In the genomic region with DNA sequence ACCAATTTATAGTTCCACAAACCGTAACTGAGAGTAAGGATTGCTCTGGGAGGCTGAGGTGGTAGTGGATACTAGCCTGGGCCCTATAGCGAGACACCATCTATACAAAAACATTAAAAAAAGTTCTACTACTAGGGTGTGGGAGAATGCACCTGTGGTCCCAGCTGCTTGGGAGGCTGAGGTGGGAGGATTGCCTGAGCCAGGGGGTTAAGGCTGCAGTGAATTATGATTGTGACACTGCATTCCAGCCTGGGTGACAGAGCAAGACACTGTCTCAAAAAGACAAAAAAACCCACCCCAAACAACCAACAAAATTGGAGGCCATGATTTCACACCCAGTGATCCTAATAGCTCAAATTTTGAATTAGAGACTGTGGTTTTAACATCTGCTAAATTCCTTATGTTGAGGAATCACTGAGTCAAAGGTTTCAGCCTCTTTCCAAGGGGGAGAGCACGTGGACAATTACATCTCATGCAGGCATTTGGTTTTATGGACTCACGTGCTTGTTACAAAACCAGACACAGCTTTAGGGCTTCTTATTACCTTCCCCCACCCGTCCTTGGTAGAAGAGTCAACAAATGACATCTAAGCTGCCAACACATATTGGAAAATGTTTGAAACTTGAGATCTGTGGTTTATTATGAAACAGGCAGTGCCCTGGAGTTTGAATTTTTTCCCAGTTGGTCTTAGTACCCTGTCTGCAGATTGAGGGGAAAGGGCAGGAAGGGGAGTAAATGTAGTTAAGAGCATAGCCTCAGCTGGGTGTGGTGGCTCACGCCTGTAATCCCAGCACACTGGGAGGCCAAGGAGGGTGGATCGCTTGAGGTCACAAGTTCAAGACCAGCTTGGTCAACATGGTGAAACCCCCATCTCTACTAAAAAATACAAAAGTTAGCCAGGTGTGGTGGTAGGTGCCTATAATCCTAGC, we compare ENCODE assay signal across 11 cellular contexts. TPM values are rescaled to one million over a fixed set of nuclear protein-coding genes. Genes with fewer than 3 reads are reported as not detected.
DNase-seq lines count a peak whose midpoint lies in the region; FAIRE-seq and TF ChIP-seq lines count a peak whose summit lies in the region.
"Had no signal": no experiment of that assay in that cellular context is flagged by ENCODE, and none has a peak within 500 bp of the region (broad histone marks: within the 10 kb centered on the region; RNA-seq: fewer than 3 reads in every experiment).

No MANE protein-coding gene starts in this region.

- FAIRE-seq in RCC 7860 (lab: Jason Lieb, UNC): no peak
- no peak for FAIRE-seq in kidney (lab: Jason Lieb, UNC)

- no peak for TF ChIP-seq POLR2A in suprapubic skin (IDR thresholded peaks at IDR 0.05)
- no peak for TF ChIP-seq POLR2A in erythroblast (IDR thresholded peaks at IDR 0.05; ENCODE audit: low read length)

- H3K9me3 ChIP-seq in suprapubic skin (no peaks in the 10 kb centered on the region), kidney (ENCODE audit: control insufficient read depth in 1 of 2, low read length in 2 of 2) (no peaks in the 10 kb centered on the region)

- no peak overlapping the region for H3K9ac ChIP-seq in kidney (ENCODE audit: low read length in 2 of 2)

- intact Hi-C loops in kidney (cut with DNase I): no loop called here

- no peak for TF ChIP-seq CTCF in suprapubic skin (IDR thresholded peaks at IDR 0.05)
- no peak for TF ChIP-seq CTCF in GM10248 (IDR thresholded peaks at IDR 0.05; ENCODE audit: control extremely low read depth, extremely low read depth, low read depth, missing control alignments)
- TF ChIP-seq CTCF in kidney (IDR thresholded peaks at IDR 0.05; ENCODE audit: borderline replicate concordance, extremely low read depth, insufficient read depth): no peak

- POLR2A ChIA-PET in GM10248 (lab: Yijun Ruan, JAX): no interaction called here

- 71% methylated on average over 7 of the region's 7 CpGs for WGBS in suprapubic skin

- H3K4me1 ChIP-seq in suprapubic skin (peaks cover 4% of the 10 kb centered on the region), kidney (ENCODE audit: control insufficient read depth in 1 of 2, insufficient read depth in 1 of 2, low read depth in 1 of 2, low read length in 2 of 2) (no peaks in the 10 kb centered on the region)

- H3K27ac ChIP-seq in suprapubic skin: peak overlapping the region; percentile 35
- H3K27ac ChIP-seq in kidney (ENCODE audit: low read depth in 2 of 2, low read length in 2 of 2): no peak overlapping the region

- TF ChIP-seq EP300 in suprapubic skin (IDR thresholded peaks at IDR 0.05): no peak

- CTCF ChIA-PET in GM10248 (lab: Yijun Ruan, JAX): no interaction called here

- H3K4me3 ChIP-seq in suprapubic skin (no peak overlapping the region), kidney (ENCODE audit: low read length in 2 of 2) (no peak overlapping the region)

- no peaks in the 10 kb centered on the region for H3K27me3 ChIP-seq in suprapubic skin

- peak; percentile 20 for DNase-seq in DMS53 (lab: John Stamatoyannopoulos, UW)
- no peak for DNase-seq in DMS53 treated with DMSO at 0.1 percent for 48 hours (lab: John Stamatoyannopoulos, UW; ENCODE audit: unreplicated experiment)
- DNase-seq in RCC 7860 (ENCODE audit: low spot score): peak; percentile 52
- DNase-seq in fibroblast of peridontal ligament (ENCODE audit: extremely low read depth): peak; percentile 100
- no peak for DNase-seq in suprapubic skin (ENCODE audit: low spot score in 2 of 2)
- DNase-seq in GM10248 (ENCODE audit: extremely low spot score): no peak
- no peak for DNase-seq in kidney
- DNase-seq in erythroblast (lab: John Stamatoyannopoulos, UW): no peak
- DNase-seq: ACHN, H7 had no signal

- peaks cover 4% of the 10 kb centered on the region for H3K36me3 ChIP-seq in suprapubic skin
- peaks cover 2 to 5% of the 10 kb centered on the region in 2 donors for H3K36me3 ChIP-seq in kidney (ENCODE audit: control insufficient read depth in 1 of 2, insufficient read depth in 2 of 2, low read length in 2 of 2)

RNA-seq across cellular contexts. Expression of gene CYP2A6, which starts 18.5 kb away (rescaled TPM):
- total RNA-seq in suprapubic skin (not detected), kidney (not detected)
- polyA plus RNA-seq in kidney (ENCODE audit: insufficient read depth, low read depth, low replicate concordance): not detected
- total RNA-seq: glomerular endothelial cell, H7 had no signal

RNA-seq across cellular contexts. Expression of gene EGLN2, which starts 32.8 kb away (rescaled TPM):
- total RNA-seq in suprapubic skin: 10 to 100 TPM; 31.5 to 51.2 (median 37.6) TPM
- total RNA-seq in kidney: 96.0 TPM
- 96.3 TPM for polyA plus RNA-seq in kidney (ENCODE audit: insufficient read depth, low read depth, low replicate concordance)

RNA-seq across cellular contexts. Expression of gene CYP2A7, which starts 50.3 kb away (rescaled TPM):
- not detected for total RNA-seq in suprapubic skin
- total RNA-seq in kidney: not detected
- polyA plus RNA-seq in kidney (ENCODE audit: insufficient read depth, low read depth, low replicate concordance): not detected
- total RNA-seq: glomerular endothelial cell, H7 had no signal

RNA-seq across cellular contexts. Expression of gene RAB4B, which starts 53.7 kb away (rescaled TPM):
- total RNA-seq in suprapubic skin (10 to 100 TPM; 12.4 to 20.7 (median 17.0) TPM), kidney (42.1 TPM)
- 61.7 TPM for polyA plus RNA-seq in kidney (ENCODE audit: insufficient read depth, low read depth, low replicate concordance)

RNA-seq across cellular contexts. Expression of gene MIA, which starts 56.4 kb away (rescaled TPM):
- 10 to 100 TPM in 2 of 4 donors, 1 to 10 TPM in 2; 4.8 to 15.1 (median 9.9) TPM for total RNA-seq in suprapubic skin
- 6.5 TPM for total RNA-seq in kidney
- not detected for polyA plus RNA-seq in kidney (ENCODE audit: insufficient read depth, low read depth, low replicate concordance)
- total RNA-seq: glomerular endothelial cell, H7 had no signal

Comparison
In these comparisons a context has a peak if more than half of its experiments do, and no peak if none do; other contexts are left out.
1. DNase-seq: peak in DMS53 (single experiment), RCC 7860 (single experiment) and fibroblast of peridontal ligament (single experiment); none in DMS53 treated with DMSO at 0.1 percent for 48 hours (single experiment), suprapubic skin (0 of 2), GM10248 (single experiment), kidney (single experiment) and erythroblast (0 of 2).